ENCODE assay signal across 8 cellular contexts in the genomic region with DNA sequence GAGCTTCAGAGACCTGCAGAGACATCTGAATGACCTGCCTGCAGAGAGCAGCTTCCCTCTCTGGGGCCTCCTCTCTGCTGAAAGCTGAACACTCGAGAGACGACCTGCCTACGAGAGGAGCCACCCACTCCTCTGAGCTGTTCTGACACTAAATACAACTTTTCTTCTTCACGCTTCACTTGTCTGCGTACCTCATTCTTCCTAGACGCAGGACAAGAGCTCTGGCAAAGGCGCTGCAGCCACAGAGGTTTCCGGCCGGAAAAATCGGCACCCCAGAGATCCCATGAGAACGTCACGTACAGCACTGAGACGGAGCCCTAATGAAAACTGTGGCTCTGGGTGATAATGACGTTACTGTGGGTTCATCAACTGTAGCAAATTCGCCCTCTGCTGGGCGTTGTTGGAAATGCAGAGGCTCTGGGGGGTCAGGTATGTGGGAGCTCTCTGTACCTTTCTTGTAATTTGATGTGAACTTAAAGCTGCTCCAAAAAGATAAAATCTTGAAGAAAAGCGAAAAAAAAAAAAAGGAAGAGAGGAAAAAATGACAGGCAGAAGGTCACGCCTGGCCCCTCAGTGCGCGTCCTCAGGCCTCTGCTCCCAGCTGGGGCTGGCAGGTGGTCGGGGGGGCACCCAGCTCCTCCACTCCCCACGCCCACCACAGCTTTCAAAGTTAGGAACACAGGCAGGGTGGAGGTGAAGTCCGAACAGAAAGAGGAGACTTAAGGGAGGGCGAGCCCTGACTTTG.
DNase-seq lines count a peak whose midpoint lies in the region; ATAC-seq and TF ChIP-seq lines count a peak whose summit lies in the region.

No MANE protein-coding gene starts in this region.

- H3K9me3 Mint-ChIP-seq in activated CD8-positive, alpha-beta memory T cell treated with anti-CD3 and anti-CD28 coated beads, Interleukin-2, amount 10 ng/mL, durations not matched to agents 7 days and 5 days (ENCODE audit: low read depth), result peaks cover 13% of the 10 kb centered on the region

- CTCF ChIA-PET in activated CD8-positive, alpha-beta memory T cell treated with anti-CD3 and anti-CD28 coated beads, Interleukin-2, amount 10 ng/mL, durations not matched to agents 7 days and 5 days (lab: Charles Lee), result interaction anchor here (0.7 to 3.1 kb wide), 58 partner anchors 10 to 1938 kb away, joined by 3 to 24 read pairs (median 4); a partner anchor contains a TSS

- H3K4me3 ChIP-seq in epithelial cell of esophagus (ENCODE audit: low read length) (peak overlapping the region; percentile 33), mucosa of rectum (ENCODE audit: low read length in 2 of 2) (peak overlapping the region; percentile 49 to 73)

- ATAC-seq in GM19372 (IDR thresholded peaks at IDR 0.05; ENCODE audit: low read depth, unreplicated experiment) (peak; percentile 84), HG03520 (IDR thresholded peaks at IDR 0.05; ENCODE audit: unreplicated experiment) (peak; percentile 82)
- peak; percentile 82 for ATAC-seq in activated CD8-positive, alpha-beta memory T cell treated with anti-CD3 and anti-CD28 coated beads, Interleukin-2, amount 10 ng/mL, durations not matched to agents 7 days and 5 days

- peak overlapping the region; percentile 85 for H3K27ac Mint-ChIP-seq in activated CD8-positive, alpha-beta memory T cell treated with anti-CD3 and anti-CD28 coated beads, Interleukin-2, amount 10 ng/mL, durations not matched to agents 7 days and 5 days

- no peaks in the 10 kb centered on the region for H3K27me3 ChIP-seq in mucosa of rectum (ENCODE audit: control insufficient read depth in 2 of 2, insufficient read depth in 2 of 2, low read length in 2 of 2)

- H3K4me1 Mint-ChIP-seq in activated CD8-positive, alpha-beta memory T cell treated with anti-CD3 and anti-CD28 coated beads, Interleukin-2, amount 10 ng/mL, durations not matched to agents 7 days and 5 days, result peaks cover 17% of the 10 kb centered on the region

- no peaks in the 10 kb centered on the region for H3K27me3 Mint-ChIP-seq in activated CD8-positive, alpha-beta memory T cell treated with anti-CD3 and anti-CD28 coated beads, Interleukin-2, amount 10 ng/mL, durations not matched to agents 7 days and 5 days

- H3K9me3 ChIP-seq in mucosa of rectum (ENCODE audit: control insufficient read depth in 2 of 2, low read length in 2 of 2), result peaks cover 0 to 8% of the 10 kb centered on the region in 2 donors

- H3K9ac ChIP-seq in mucosa of rectum (ENCODE audit: low read depth in 1 of 2, low read length in 2 of 2), result peak overlapping the region; percentile 60 to 74

- H3K36me3 Mint-ChIP-seq in activated CD8-positive, alpha-beta memory T cell treated with anti-CD3 and anti-CD28 coated beads, Interleukin-2, amount 10 ng/mL, durations not matched to agents 7 days and 5 days, result peaks cover 3% of the 10 kb centered on the region

- H3K27ac ChIP-seq in C4-2B (no peak overlapping the region), mucosa of rectum (ENCODE audit: low read depth in 2 of 2, low read length in 2 of 2) (no peak overlapping the region)

- TF ChIP-seq CTCF in C4-2B (conservative IDR thresholded peaks at IDR 0.05) (peak; percentile 97), epithelial cell of esophagus (IDR thresholded peaks at IDR 0.05; ENCODE audit: insufficient read depth, low read depth, low read length, missing control alignments) (peak; percentile 89)

- no peaks in the 10 kb centered on the region for H3K36me3 ChIP-seq in mucosa of rectum (ENCODE audit: control insufficient read depth in 2 of 2, insufficient read depth in 2 of 2, low read length in 2 of 2)

- peaks cover 6 to 12% of the 10 kb centered on the region in 2 donors for H3K4me1 ChIP-seq in mucosa of rectum (ENCODE audit: control insufficient read depth in 2 of 2, insufficient read depth in 2 of 2, low read length in 2 of 2)

- H3K4me3 Mint-ChIP-seq in activated CD8-positive, alpha-beta memory T cell treated with anti-CD3 and anti-CD28 coated beads, Interleukin-2, amount 10 ng/mL, durations not matched to agents 7 days and 5 days, result peak overlapping the region; percentile 68

- peak; percentile 73 for DNase-seq in NK-92 treated with Interleukin-12 subunit alpha and Interleukin-12 subunit beta, amount 100 ng/mL, for 24 hours (lab: John Stamatoyannopoulos, UW)
- DNase-seq in activated CD8-positive, alpha-beta memory T cell treated with anti-CD3 and anti-CD28 coated beads, Interleukin-2, amount 10 ng/mL, durations not matched to agents 7 days and 5 days, result peak; percentile 92
- DNase-seq in epithelial cell of esophagus (ENCODE audit: low read depth), result peak; percentile 73
- peak; percentile 84 to 95 for DNase-seq in stimulated activated CD8-positive, alpha-beta memory T cell treated with anti-CD3 and anti-CD28 coated beads, Interleukin-4, amount 100 ng/mL, for 1 hour (ENCODE audit: low read depth in 2 of 2, low spot score in 1 of 2)
